In genomic region chr10:92590623-92591549, GRCh38 we compare ENCODE assay signal across 1 cellular context.
TF ChIP-seq lines count a peak whose summit lies in the region.

No MANE protein-coding gene starts in this region.

TF ChIP-seq in K562, 482 proteins besides CTCF, POLR2A, EP300 and RAD21 (continued from another document):
- no peak for TF ChIP-seq PRPF4 (IDR thresholded peaks at IDR 0.05; ENCODE audit: insufficient read depth, low read depth, low read length, poor library complexity, severe bottlenecking)
- TF ChIP-seq IRF1 (CRISPR knock-in tag; IDR thresholded peaks at IDR 0.05; ENCODE audit: borderline replicate concordance) = no peak
- no peak for TF ChIP-seq POU5F1 (IDR thresholded peaks at IDR 0.05; ENCODE audit: borderline replicate concordance, low read depth, low read length, partially characterized antibody)
- TF ChIP-seq NFATC3 (IDR thresholded peaks at IDR 0.05) = no peak
- no peak for TF ChIP-seq GABPB1 (CRISPR knock-in tag; IDR thresholded peaks at IDR 0.05)
- TF ChIP-seq MTA1 (IDR thresholded peaks at IDR 0.05; ENCODE audit: borderline replicate concordance) = 0 out of 2 replicates have a peak, but pooled peaks have one; percentile 52
- peak; percentile 65 for TF ChIP-seq TFAP4 (CRISPR knock-in tag; IDR thresholded peaks at IDR 0.05; ENCODE audit: borderline replicate concordance)
- TF ChIP-seq CBFA2T3 (IDR thresholded peaks at IDR 0.05) = peak; percentile 37; the same call in 1 of the 2 replicates
- peak; percentile 27 for TF ChIP-seq DACH1 (IDR thresholded peaks at IDR 0.05; ENCODE audit: partially characterized antibody)
- peak; percentile 2; the same call in 1 of the 2 replicates for TF ChIP-seq PML (IDR thresholded peaks at IDR 0.05; ENCODE audit: low read length)
- no peak for TF ChIP-seq SRSF9 (IDR thresholded peaks at IDR 0.05; ENCODE audit: borderline replicate concordance, low read depth, low read length)
- no peak for TF ChIP-seq ZNF609 (CRISPR knock-in tag; IDR thresholded peaks at IDR 0.05; ENCODE audit: borderline replicate concordance)
- no peak for TF ChIP-seq TARDBP (IDR thresholded peaks at IDR 0.05)
